Comparison of ENCODE assay signal across 1 cellular context in genomic region chr16:30941600-30942420, GRCh38.
TF ChIP-seq lines count a peak whose summit lies in the region.

No MANE protein-coding gene starts in this region.

TF ChIP-seq in HepG2, 621 proteins besides CTCF, POLR2A, EP300 and RAD21 (continued from another document and continues in another):
- TF ChIP-seq ZNF362 (CRISPR knock-in tag; IDR thresholded peaks at IDR 0.05; ENCODE audit: borderline replicate concordance): no peak
- TF ChIP-seq MLXIP (CRISPR knock-in tag; IDR thresholded peaks at IDR 0.05; ENCODE audit: borderline replicate concordance): no peak
- 0 out of 2 replicates have a peak, but pooled peaks have one; percentile 30 for TF ChIP-seq ZNF747 (CRISPR knock-in tag; IDR thresholded peaks at IDR 0.05; ENCODE audit: borderline replicate concordance)
- TF ChIP-seq POLR2AphosphoS5 (IDR thresholded peaks at IDR 0.05; ENCODE audit: low read depth, low read length): peak; percentile 38; the same call in 1 of the 2 replicates
- TF ChIP-seq ZNF567 (CRISPR knock-in tag; IDR thresholded peaks at IDR 0.05; ENCODE audit: borderline replicate concordance): no peak; the same call in none of the 2 replicates
- TF ChIP-seq ZNF672 (CRISPR knock-in tag; IDR thresholded peaks at IDR 0.05): no peak
- no peak for TF ChIP-seq CEBPZ (IDR thresholded peaks at IDR 0.05; ENCODE audit: low read length)
- TF ChIP-seq CENPX (CRISPR knock-in tag; IDR thresholded peaks at IDR 0.05): no peak
- TF ChIP-seq MLX (CRISPR knock-in tag; IDR thresholded peaks at IDR 0.05): no peak
- no peak for TF ChIP-seq ZNF274 (CRISPR knock-in tag; IDR thresholded peaks at IDR 0.05)
- TF ChIP-seq NFE2 (CRISPR knock-in tag; IDR thresholded peaks at IDR 0.05): no peak
- no peak for TF ChIP-seq ZNF281 (CRISPR knock-in tag; IDR thresholded peaks at IDR 0.05; ENCODE audit: borderline replicate concordance)
- TF ChIP-seq ZNF569 (CRISPR knock-in tag; IDR thresholded peaks at IDR 0.05; ENCODE audit: borderline replicate concordance): no peak
- TF ChIP-seq ZNF263 (CRISPR knock-in tag; IDR thresholded peaks at IDR 0.05): no peak
- no peak for TF ChIP-seq ZNF230 (CRISPR knock-in tag; IDR thresholded peaks at IDR 0.05)
- no peak for TF ChIP-seq TIGD3 (CRISPR knock-in tag; IDR thresholded peaks at IDR 0.05; ENCODE audit: borderline replicate concordance)
- TF ChIP-seq ZSCAN30 (CRISPR knock-in tag; IDR thresholded peaks at IDR 0.05): no peak
- peak; percentile 81 for TF ChIP-seq TBX2 (CRISPR knock-in tag; IDR thresholded peaks at IDR 0.05; ENCODE audit: borderline replicate concordance)
- TF ChIP-seq SRSF4 (IDR thresholded peaks at IDR 0.05; ENCODE audit: low read depth, low read length, poor library complexity, severe bottlenecking): no peak
- no peak for TF ChIP-seq GFI1 (CRISPR knock-in tag; IDR thresholded peaks at IDR 0.05; ENCODE audit: borderline replicate concordance)
- TF ChIP-seq ARNTL (CRISPR knock-in tag; IDR thresholded peaks at IDR 0.05): peak; percentile 55; the same call in 1 of the 2 replicates
- TF ChIP-seq MAZ (IDR thresholded peaks at IDR 0.05; ENCODE audit: borderline replicate concordance, low read depth, low read length): 0 out of 2 replicates have a peak, but pooled peaks have one; percentile 12
- TF ChIP-seq MAZ (CRISPR knock-in tag; IDR thresholded peaks at IDR 0.05; ENCODE audit: low read depth): 0 out of 2 replicates have a peak, but pooled peaks have one; percentile 50
- TF ChIP-seq ZNF580 (CRISPR knock-in tag; IDR thresholded peaks at IDR 0.05; ENCODE audit: borderline replicate concordance, low read depth): peak; percentile 69; the same call in 1 of the 2 replicates
- peak; percentile 48; the same call in 1 of the 2 replicates for TF ChIP-seq TFDP1 (CRISPR knock-in tag; IDR thresholded peaks at IDR 0.05; ENCODE audit: borderline replicate concordance)
- peak; percentile 85 for TF ChIP-seq NRL (CRISPR knock-in tag; IDR thresholded peaks at IDR 0.05; ENCODE audit: borderline replicate concordance)
- peak; percentile 71; the same call in 1 of the 2 replicates for TF ChIP-seq ZNF782 (CRISPR knock-in tag; IDR thresholded peaks at IDR 0.05; ENCODE audit: borderline replicate concordance)
- TF ChIP-seq SMAD1 (CRISPR knock-in tag; IDR thresholded peaks at IDR 0.05; ENCODE audit: borderline replicate concordance, low read depth): no peak
- no peak for TF ChIP-seq ZNF552 (CRISPR knock-in tag; IDR thresholded peaks at IDR 0.05; ENCODE audit: borderline replicate concordance)
- TF ChIP-seq ZNF318 (CRISPR knock-in tag; IDR thresholded peaks at IDR 0.05): no peak
- 0 out of 2 replicates have a peak, but pooled peaks have one; percentile 22 for TF ChIP-seq ZMYM4 (CRISPR knock-in tag; IDR thresholded peaks at IDR 0.05)
- TF ChIP-seq TP53 (CRISPR knock-in tag; conservative IDR thresholded peaks at IDR 0.05): no peak
- TF ChIP-seq AHR (CRISPR knock-in tag; IDR thresholded peaks at IDR 0.05): 0 out of 2 replicates have a peak, but pooled peaks have one; percentile 6
- TF ChIP-seq SALL1 (CRISPR knock-in tag; IDR thresholded peaks at IDR 0.05): peak; percentile 75
